Comparison of ENCODE assay signal across 18 cellular contexts in genomic region chr9:17342696-17343095, GRCh38.
DNase-seq lines count a peak whose midpoint lies in the region; TF ChIP-seq lines count a peak whose summit lies in the region.
"Had no signal": no experiment of that assay in that cellular context is flagged by ENCODE, and none has a peak within 500 bp of the region (broad histone marks: within the 10 kb centered on the region; RNA-seq: fewer than 3 reads in every experiment).

No MANE protein-coding gene starts in this region.

- H3K27me3 ChIP-seq in endodermal cell (ENCODE audit: control insufficient read depth, insufficient read depth, low read length, poor library complexity, severe bottlenecking): no peaks in the 10 kb centered on the region
- H3K27me3 ChIP-seq: Peyer's patch had no signal

- 95 to 100% methylated on average over 2 to 4 of the region's 4 CpGs for WGBS in endodermal cell (ENCODE audit: insufficient coverage in 1 of 2, insufficient read length in 1 of 2), 2 experiments

- in situ Hi-C loops in G401 (cut with HindIII; ENCODE audit: low sequenced_read_pairs): no loop called here

- no peak overlapping the region for H3K27ac ChIP-seq in endodermal cell (ENCODE audit: low read depth, low read length)
- H3K27ac ChIP-seq: Peyer's patch had no signal

- H3K4me3 ChIP-seq in endodermal cell (ENCODE audit: low read length): no peak overlapping the region
- H3K4me3 ChIP-seq: HAP-1, Peyer's patch had no signal

- H3K4me3 Mint-ChIP-seq in endodermal cell: no peak overlapping the region
- H3K4me3 Mint-ChIP-seq: CD8-positive, alpha-beta memory T cell had no signal

- H3K4me1 ChIP-seq in endodermal cell (ENCODE audit: control insufficient read depth, insufficient read depth, low read length): no peaks in the 10 kb centered on the region
- H3K4me1 ChIP-seq: HAP-1, Peyer's patch had no signal

- H3K9ac ChIP-seq in endodermal cell (ENCODE audit: extremely low read depth, low read length, poor library complexity, severe bottlenecking): no peak overlapping the region

- no peak overlapping the region for H3K27ac Mint-ChIP-seq in endodermal cell
- H3K27ac Mint-ChIP-seq: CD8-positive, alpha-beta memory T cell had no signal

- TF ChIP-seq CTCF in endodermal cell (conservative IDR thresholded peaks at IDR 0.05): no peak

- H3K36me3 ChIP-seq in endodermal cell (ENCODE audit: control insufficient read depth, insufficient read depth, low read length): no peaks in the 10 kb centered on the region

- H3K9me3 Mint-ChIP-seq in endodermal cell: no peaks in the 10 kb centered on the region

- no peaks in the 10 kb centered on the region for H3K27me3 Mint-ChIP-seq in endodermal cell (ENCODE audit: insufficient read depth)
- H3K27me3 Mint-ChIP-seq: CD8-positive, alpha-beta memory T cell had no signal

- peaks cover 10% of the 10 kb centered on the region for H3K36me3 Mint-ChIP-seq in endodermal cell (ENCODE audit: low read depth)
- H3K36me3 Mint-ChIP-seq: CD8-positive, alpha-beta memory T cell had no signal

- no peaks in the 10 kb centered on the region for H3K4me1 Mint-ChIP-seq in endodermal cell
- H3K4me1 Mint-ChIP-seq: CD8-positive, alpha-beta memory T cell had no signal

- DNase-seq in G401 (ENCODE audit: low spot score) (peak; percentile 81), NCI-H82 (lab: John Stamatoyannopoulos, UW) (peak; percentile 99), endodermal cell (peak; percentile 47), putamen (ENCODE audit: low spot score) (peak; percentile 1), ureter (ENCODE audit: low spot score) (no peak), activated T-cell treated with anti-CD3 and anti-CD28 coated beads for 4 hours (no peak), UCSD-AML1 (lab: John Stamatoyannopoulos, UW; ENCODE audit: unreplicated experiment) (no peak)
- no peak for DNase-seq in activated T-cell treated with anti-CD3 and anti-CD28 coated beads, Interleukin-2, amount 50 U/mL, for 1 hour
- DNase-seq: ACHN; CD8-positive, alpha-beta memory T cell; DMS153; MV-4-11; NCI-H1436 treated with DMSO at 0.1 percent for 48 hours; NCI-H2081; NCI-H526 treated with DMSO at 0.1 percent for 48 hours; Peyer's patch; SHP77 had no signal

- no peaks in the 10 kb centered on the region for H3K9me3 ChIP-seq in endodermal cell (ENCODE audit: control insufficient read depth, low read length)
- H3K9me3 ChIP-seq: HAP-1, Peyer's patch had no signal

Comparison
In these comparisons a context has a peak if more than half of its experiments do, and no peak if none do; other contexts are left out.
1. DNase-seq: peak in G401 (single experiment), NCI-H82 (single experiment), endodermal cell (single experiment) and putamen (single experiment); none in ureter (single experiment), activated T-cell treated with anti-CD3 and anti-CD28 coated beads for 4 hours (single experiment), UCSD-AML1 (single experiment) and activated T-cell treated with anti-CD3 and anti-CD28 coated beads, Interleukin-2, amount 50 U/mL, for 1 hour (single experiment).